In the genomic region with DNA sequence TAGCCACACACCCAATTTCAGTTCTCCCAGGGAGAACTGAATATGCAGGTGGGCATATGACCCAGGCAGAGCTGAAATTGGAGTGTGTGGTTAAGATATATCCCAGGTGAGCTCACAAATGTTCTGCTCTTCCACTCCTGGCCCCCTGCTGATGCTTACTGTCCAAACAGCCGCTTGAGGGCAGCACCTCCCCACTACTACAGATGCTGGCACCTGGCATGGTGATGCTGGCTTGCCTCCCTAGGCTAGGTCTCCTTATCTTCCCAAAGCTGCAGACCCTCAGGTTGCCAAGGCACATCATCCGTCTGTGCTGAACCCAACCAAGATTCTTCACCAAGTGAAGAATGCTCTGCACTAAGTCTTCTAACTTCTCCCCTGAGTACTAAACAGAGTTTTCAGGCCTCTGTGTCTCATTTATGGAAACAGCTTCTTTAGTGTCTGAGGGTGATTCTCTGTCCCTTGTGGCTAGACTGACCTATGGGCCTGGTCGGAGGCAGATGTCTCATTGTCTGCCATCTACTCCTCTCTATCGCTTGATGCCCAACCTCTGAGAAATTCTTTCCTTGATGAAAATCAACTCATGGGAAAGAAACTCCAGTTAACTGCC, we compare ENCODE assay signal across 8 cellular contexts. TPM values are rescaled to one million over a fixed set of nuclear protein-coding genes. Genes with fewer than 3 reads are reported as not detected.
DNase-seq lines count a peak whose midpoint lies in the region; ATAC-seq and TF ChIP-seq lines count a peak whose summit lies in the region.

No MANE protein-coding gene starts in this region.

- no peak overlapping the region for H3K4me3 ChIP-seq in WI38 (ENCODE audit: low read depth, low read length)

- peak; percentile 75 for ATAC-seq in HG02759 (IDR thresholded peaks at IDR 0.05; ENCODE audit: unreplicated experiment)

- in situ Hi-C loops in T47D (cut with HindIII; ENCODE audit: low pct_unique_long_range_greater_than_20kb, low sequenced_read_pairs) = no loop called here

- DNase-seq in ELF-1 (ENCODE audit: low read depth, low spot score) (peak; percentile 70), NCI-H2171 treated with DMSO at 0.1 percent for 48 hours (lab: John Stamatoyannopoulos, UW) (peak; percentile 78), T47D (ENCODE audit: low read depth in 1 of 2, low spot score in 1 of 2) (peak; percentile 38 to 84), iris pigment epithelial cell (ENCODE audit: low read depth) (peak; percentile 60), mesenteric fat pad (ENCODE audit: low spot score) (no peak)
- peak; percentile 37 to 58 (median 54) for DNase-seq in stimulated activated CD4-positive, alpha-beta T cell treated with anti-CD3 and anti-CD28 coated beads, Interleukin-1b, Interleukin-23, amount 100 ng/mL, for 24 hours (ENCODE audit: low read depth in 4 of 4, low spot score in 1 of 4)

- TF ChIP-seq CTCF in WI38 (IDR thresholded peaks at IDR 0.05; ENCODE audit: low read depth, low read length) = peak; percentile 34; the same call in 1 of the 2 replicates

RNA-seq across cellular contexts. Expression of gene XCL1, which starts 27.2 kb away (rescaled TPM):
- total RNA-seq in mesenteric fat pad = 0.32 TPM

RNA-seq across cellular contexts. Expression of gene XCL2, which starts 59.8 kb away (rescaled TPM):
- 0.64 TPM for total RNA-seq in mesenteric fat pad
